In the genomic region with DNA sequence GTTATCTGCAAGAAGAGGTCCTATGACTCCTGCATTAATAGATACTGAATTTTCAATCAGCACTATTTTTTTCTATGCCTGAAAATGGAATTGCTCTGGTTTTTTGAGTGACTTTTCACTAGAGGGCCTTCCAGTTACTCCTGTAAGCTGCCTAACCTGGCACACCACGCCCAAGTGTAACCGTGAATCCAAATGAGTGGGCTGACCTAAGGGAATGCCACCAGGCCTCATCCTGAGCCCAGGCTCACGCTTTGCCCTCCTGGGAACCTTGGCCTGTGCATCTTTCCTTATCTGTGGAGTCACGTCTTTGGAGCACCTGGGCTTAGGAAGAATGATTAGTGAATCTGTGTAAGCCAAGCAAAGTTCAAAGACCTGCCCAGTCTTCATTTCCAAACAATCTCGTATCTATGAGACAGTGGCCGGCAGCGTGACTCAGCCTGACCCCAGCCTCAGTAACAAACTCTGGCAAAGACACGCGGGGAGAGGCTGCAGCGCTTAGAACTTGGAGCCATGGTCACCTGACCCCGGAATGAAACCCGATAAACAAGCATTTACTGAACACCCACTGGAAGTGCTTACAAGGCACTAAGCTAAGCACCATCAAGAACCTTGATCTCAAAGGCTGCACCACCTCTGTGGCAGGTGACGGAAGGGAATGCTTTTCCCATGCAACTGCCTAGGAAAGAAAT, we compare ENCODE assay signal across 1 cellular context.
TF ChIP-seq lines count a peak whose summit lies in the region.
"Not testable (repeated sequence)": the region's sequence is repeated elsewhere in the genome, so short reads cannot be mapped to it uniquely, and the experiment has no call there.

No MANE protein-coding gene starts in this region.

TF ChIP-seq in HepG2, 621 proteins besides CTCF, POLR2A, EP300 and RAD21:
- TF ChIP-seq HNF4A (CRISPR knock-in tag; IDR thresholded peaks at IDR 0.05) (peak; percentile 33), KDM2A (CRISPR knock-in tag; IDR thresholded peaks at IDR 0.05; ENCODE audit: borderline replicate concordance, low read depth) (0 out of 2 replicates have a peak, but pooled peaks have one; percentile 25), MAFF (IDR thresholded peaks at IDR 0.05; ENCODE audit: low read depth, low read length) (0 out of 2 replicates have a peak, but pooled peaks have one; percentile 22), RARA (CRISPR knock-in tag; IDR thresholded peaks at IDR 0.05) (peak; percentile 43; the same call in 1 of the 2 replicates), MLX (CRISPR knock-in tag; IDR thresholded peaks at IDR 0.05) (0 out of 2 replicates have a peak, but pooled peaks have one; percentile 35), ZNF12 (CRISPR knock-in tag; IDR thresholded peaks at IDR 0.05) (0 out of 2 replicates have a peak, but pooled peaks have one; percentile 73), CREB1 (CRISPR knock-in tag; IDR thresholded peaks at IDR 0.05) (0 out of 2 replicates have a peak, but pooled peaks have one; percentile 26), MYC (CRISPR knock-in tag; IDR thresholded peaks at IDR 0.05; ENCODE audit: borderline replicate concordance) (peak; percentile 42; the same call in 1 of the 2 replicates), MED1 (CRISPR knock-in tag; IDR thresholded peaks at IDR 0.05) (peak; percentile 36; the same call in 1 of the 2 replicates), TCF7 (IDR thresholded peaks at IDR 0.05; ENCODE audit: low read depth) (peak; percentile 38; the same call in 1 of the 2 replicates), SOX6 (CRISPR knock-in tag; IDR thresholded peaks at IDR 0.05) (peak; percentile 25; the same call in 1 of the 2 replicates), RXRA (CRISPR knock-in tag; IDR thresholded peaks at IDR 0.05) (peak; percentile 15; the same call in 1 of the 2 replicates), ZSCAN21 (CRISPR knock-in tag; IDR thresholded peaks at IDR 0.05; ENCODE audit: borderline replicate concordance) (0 out of 2 replicates have a peak, but pooled peaks have one; percentile 44), FOSL2 (CRISPR knock-in tag; IDR thresholded peaks at IDR 0.05) (peak; percentile 76), GATAD2A (CRISPR knock-in tag; IDR thresholded peaks at IDR 0.05) (peak; percentile 61), RXRB (CRISPR knock-in tag; IDR thresholded peaks at IDR 0.05; ENCODE audit: borderline replicate concordance) (peak; percentile 39; the same call in 1 of the 2 replicates), FOXP1 (CRISPR knock-in tag; IDR thresholded peaks at IDR 0.05) (peak; percentile 61; the same call in 1 of the 2 replicates), ARID5B (CRISPR knock-in tag; IDR thresholded peaks at IDR 0.05) (peak; percentile 65), TBX2 (CRISPR knock-in tag; IDR thresholded peaks at IDR 0.05; ENCODE audit: borderline replicate concordance) (peak; percentile 16; the same call in 1 of the 2 replicates), SAP130 (CRISPR knock-in tag; IDR thresholded peaks at IDR 0.05; ENCODE audit: low read depth) (peak; percentile 30; the same call in 1 of the 2 replicates)
- not testable (repeated sequence) for TF ChIP-seq CREB1, SOX6, FOXP1 (IDR thresholded peaks at IDR 0.05)
TF ChIP-seq in HepG2: peak in this region for 20; not testable (repeated sequence) for 601.
